16 cellular contexts compared by ENCODE assay signal in the genomic region with DNA sequence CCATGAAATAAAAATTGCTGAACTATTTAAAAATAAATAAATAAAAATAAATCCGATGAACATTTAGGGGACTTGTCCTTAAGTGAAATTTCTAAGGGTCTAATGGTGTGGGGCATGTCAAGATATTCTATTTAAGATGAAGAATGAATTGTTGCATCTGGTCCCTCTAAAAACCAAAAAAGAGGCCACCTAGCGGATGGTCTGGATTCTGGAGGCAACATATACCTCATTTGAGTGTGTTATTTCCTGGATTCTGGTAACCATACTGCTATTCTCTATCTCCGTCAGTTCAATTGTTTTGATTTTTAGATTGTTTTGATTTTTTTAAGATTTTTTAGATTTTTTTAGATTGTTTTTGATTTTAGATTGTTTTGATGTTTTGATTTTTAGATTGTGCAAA. TPM values are rescaled to one million over a fixed set of nuclear protein-coding genes. Genes with fewer than 3 reads are reported as not detected.
DNase-seq lines count a peak whose midpoint lies in the region; ATAC-seq and TF ChIP-seq lines count a peak whose summit lies in the region.
"Had no signal": no experiment of that assay in that cellular context is flagged by ENCODE, and none has a peak within 500 bp of the region (broad histone marks: within the 10 kb centered on the region; RNA-seq: fewer than 3 reads in every experiment).

No MANE protein-coding gene starts in this region.

- no peak overlapping the region for H3K4ac ChIP-seq in H9 (ENCODE audit: low read depth, low read length)

- no peak overlapping the region for H3K27ac Mint-ChIP-seq in H9
- H3K27ac Mint-ChIP-seq: activated CD4-positive, alpha-beta memory T cell treated with anti-CD3 and anti-CD28 coated beads for 36 hours; activated naive CD4-positive, alpha-beta T cell treated with anti-CD3 and anti-CD28 coated beads, Interleukin-2, amount 10 ng/mL, durations not matched to agents 7 days and 5 days; T-helper 1 cell treated with Interleukin-12 subunit alpha and Interleukin-12 subunit beta and Interleukin-4 antibody, amounts not matched to agents 30 μg/mL and 1 μg/mL, for 36 hours had no signal

- H2BK120ac ChIP-seq in H9 (ENCODE audit: low read depth, low read length, poor library complexity, severe bottlenecking), result no peak overlapping the region

- H3K79me2 ChIP-seq in H9 (ENCODE audit: insufficient read depth, low read length), result no peaks in the 10 kb centered on the region
- no peaks in the 10 kb centered on the region for H3K79me2 ChIP-seq in PC-3 (ENCODE audit: low read length)

- H3K27ac ChIP-seq in H9 (ENCODE audit: insufficient read length, low read depth, low read length), result no peak overlapping the region
- no peak overlapping the region for H3K27ac ChIP-seq in PC-3 (ENCODE audit: low read length)
- no peak overlapping the region for H3K27ac ChIP-seq in foreskin keratinocyte
- H3K27ac ChIP-seq: gastrocnemius medialis, spleen had no signal

- H3K9ac ChIP-seq in H9 (ENCODE audit: extremely low read depth, insufficient read length, low read length) (no peak overlapping the region), PC-3 (ENCODE audit: low read length) (no peak overlapping the region)

- H3K9me2 ChIP-seq in PC-3 (replicated peaks; ENCODE audit: low read length), result no peaks in the 10 kb centered on the region

- H4K20me1 ChIP-seq in H9 (ENCODE audit: control insufficient read depth, insufficient read depth, insufficient read length) (no peaks in the 10 kb centered on the region), PC-3 (ENCODE audit: low read length) (no peaks in the 10 kb centered on the region)

- H3K23ac ChIP-seq in H9 (ENCODE audit: insufficient read length, low read depth, low read length), result no peak overlapping the region

- H3K4me2 ChIP-seq in H9 (ENCODE audit: insufficient read depth, insufficient read length, low read length) (no peak overlapping the region), PC-3 (ENCODE audit: low read length) (no peak overlapping the region)

- no peaks in the 10 kb centered on the region for H3K27me3 ChIP-seq in GM06990 (replicated peaks; ENCODE audit: control insufficient read depth, insufficient read depth, low read length)
- H3K27me3 ChIP-seq in H9 (ENCODE audit: insufficient read depth, low read length), result no peaks in the 10 kb centered on the region
- no peaks in the 10 kb centered on the region for H3K27me3 ChIP-seq in PC-3 (ENCODE audit: low read length)
- H3K27me3 ChIP-seq in foreskin keratinocyte, result no peaks in the 10 kb centered on the region
- H3K27me3 ChIP-seq: gastrocnemius medialis had no signal

- no peak overlapping the region for H3K56ac ChIP-seq in H9 (ENCODE audit: insufficient read length, low read depth, low read length)

- WGBS in H9 (ENCODE audit: extremely low coverage, insufficient read length, low lambda C conversion rate), result no CpG with 5 or more reads among the region's 3 CpGs

- H3K79me1 ChIP-seq in H9 (ENCODE audit: insufficient read depth, low read depth, low read length, poor library complexity, severe bottlenecking), result no peaks in the 10 kb centered on the region

- intact Hi-C loops in PC-3 (cut with micrococcal nuclease), result loop anchor here (5.0 kb wide), 1 partner anchor 212 kb away; no protein-coding TSS in a partner anchor

- H2BK20ac ChIP-seq in H9 (ENCODE audit: low read depth, low read length, poor library complexity, severe bottlenecking), result no peak overlapping the region

- H3T11ph ChIP-seq in H9 (ENCODE audit: low read length), result no peak overlapping the region

- H3K4me3 ChIP-seq in GM06990 (replicated peaks; ENCODE audit: low read depth, low read length), result no peak overlapping the region
- no peak overlapping the region for H3K4me3 ChIP-seq in PC-3 (ENCODE audit: low read length)
- H3K4me3 ChIP-seq: gastrocnemius medialis, spleen had no signal

- H3K18ac ChIP-seq in H9 (ENCODE audit: insufficient read length, low read depth, low read length), result no peak overlapping the region

- no peaks in the 10 kb centered on the region for H3F3A ChIP-seq in PC-3 (ENCODE audit: low read length, unreplicated experiment)

- no peaks in the 10 kb centered on the region for H3K23me2 ChIP-seq in H9 (ENCODE audit: insufficient read length, low read depth, low read length, poor library complexity, severe bottlenecking)

- H3K36me3 ChIP-seq in GM06990 (ENCODE audit: control insufficient read depth, insufficient read depth, low read length), result no peaks in the 10 kb centered on the region
- H3K36me3 ChIP-seq in PC-3 (ENCODE audit: low read depth, low read length), result no peaks in the 10 kb centered on the region
- H3K36me3 ChIP-seq: gastrocnemius medialis, spleen had no signal

- POLR2A ChIA-PET in PC-3 (lab: Charles Lee; ENCODE audit: unreplicated experiment), result no interaction called here

- no TSS peak for BruUV-seq in PC-3 (replicated peaks; lab: Mats Ljungman, UMichigan)

- H2BK12ac ChIP-seq in H9 (ENCODE audit: insufficient read length, low read depth, low read length), result no peak overlapping the region

- H4K91ac ChIP-seq in H9 (ENCODE audit: insufficient read length, low read depth, low read length), result no peak overlapping the region

- no peak overlapping the region for H2AK5ac ChIP-seq in H9 (ENCODE audit: insufficient read length, low read length)

- H3K27me3 Mint-ChIP-seq in H9 (ENCODE audit: low read depth), result no peaks in the 10 kb centered on the region; the same call in 1 of the 2 replicates
- H3K27me3 Mint-ChIP-seq: activated CD4-positive, alpha-beta memory T cell treated with anti-CD3 and anti-CD28 coated beads for 36 hours; activated naive CD4-positive, alpha-beta T cell treated with anti-CD3 and anti-CD28 coated beads, Interleukin-2, amount 10 ng/mL, durations not matched to agents 7 days and 5 days had no signal

- ATAC-seq in PC-3 (no peak), foreskin keratinocyte (no peak), HG03460 (IDR thresholded peaks at IDR 0.05; ENCODE audit: unreplicated experiment) (no peak)
- ATAC-seq: gastrocnemius medialis, left lobe of liver had no signal

- H3K4me1 ChIP-seq in H9 (ENCODE audit: insufficient read depth, low read length) (no peaks in the 10 kb centered on the region), PC-3 (ENCODE audit: insufficient read depth, low read length) (peaks cover 13% of the 10 kb centered on the region), foreskin keratinocyte (no peaks in the 10 kb centered on the region)
- H3K4me1 ChIP-seq: gastrocnemius medialis, spleen had no signal

- TF ChIP-seq CTCF in GM06990 (IDR thresholded peaks at IDR 0.05; ENCODE audit: insufficient read depth, low read length, poor library complexity, severe bottlenecking) (peak; percentile 54), H9 (conservative IDR thresholded peaks at IDR 0.05) (peak; percentile 71), PC-3 (conservative IDR thresholded peaks at IDR 0.05; ENCODE audit: low read depth, low read length) (peak; percentile 54), foreskin keratinocyte (conservative IDR thresholded peaks at IDR 0.05) (peak; percentile 6)

- H4K5ac ChIP-seq in H9 (ENCODE audit: insufficient read length, low read depth, low read length), result no peak overlapping the region

- H3K4me1 Mint-ChIP-seq in H9, result no peaks in the 10 kb centered on the region
- H3K4me1 Mint-ChIP-seq: activated naive CD4-positive, alpha-beta T cell treated with anti-CD3 and anti-CD28 coated beads, Interleukin-2, amount 10 ng/mL, durations not matched to agents 7 days and 5 days had no signal

- H2AFZ ChIP-seq in H9 (ENCODE audit: low read length), result no peak overlapping the region
- H2AFZ ChIP-seq in PC-3 (ENCODE audit: low read length), result no peak overlapping the region

- no peak overlapping the region for H3K4me3 Mint-ChIP-seq in H9
- H3K4me3 Mint-ChIP-seq: activated CD4-positive, alpha-beta memory T cell treated with anti-CD3 and anti-CD28 coated beads for 36 hours; activated naive CD4-positive, alpha-beta T cell treated with anti-CD3 and anti-CD28 coated beads, Interleukin-2, amount 10 ng/mL, durations not matched to agents 7 days and 5 days; T-helper 1 cell treated with Interleukin-12 subunit alpha and Interleukin-12 subunit beta and Interleukin-4 antibody, amounts not matched to agents 30 μg/mL and 1 μg/mL, for 36 hours had no signal

- H3K9me3 Mint-ChIP-seq in H9, result peaks cover 0 to 2% of the 10 kb centered on the region in 2 experiments; a peak in 3 of 5 replicates
- H3K9me3 Mint-ChIP-seq: activated CD4-positive, alpha-beta memory T cell treated with anti-CD3 and anti-CD28 coated beads for 36 hours; activated naive CD4-positive, alpha-beta T cell treated with anti-CD3 and anti-CD28 coated beads, Interleukin-2, amount 10 ng/mL, durations not matched to agents 7 days and 5 days; T-helper 1 cell treated with Interleukin-12 subunit alpha and Interleukin-12 subunit beta and Interleukin-4 antibody, amounts not matched to agents 30 μg/mL and 1 μg/mL, for 36 hours had no signal

- no peak overlapping the region for H3K14ac ChIP-seq in H9 (ENCODE audit: insufficient read depth, low read length)

- H3K36me3 Mint-ChIP-seq in H9 (ENCODE audit: insufficient read depth in 1 of 3, low read depth in 3 of 3), result no peaks in the 10 kb centered on the region
- H3K36me3 Mint-ChIP-seq: activated CD4-positive, alpha-beta memory T cell treated with anti-CD3 and anti-CD28 coated beads for 36 hours; activated naive CD4-positive, alpha-beta T cell treated with anti-CD3 and anti-CD28 coated beads, Interleukin-2, amount 10 ng/mL, durations not matched to agents 7 days and 5 days had no signal

- H2BK5ac ChIP-seq in H9 (ENCODE audit: insufficient read length, low read length), result no peak overlapping the region

- H3K9me3 ChIP-seq in H9 (ENCODE audit: control insufficient read depth, low read depth, low read length), result no peaks in the 10 kb centered on the region
- H3K9me3 ChIP-seq in PC-3 (ENCODE audit: low read length), result no peaks in the 10 kb centered on the region
- H3K9me3 ChIP-seq: gastrocnemius medialis, spleen had no signal

- no peak overlapping the region for H2BK15ac ChIP-seq in H9 (ENCODE audit: low read depth, low read length)

- H4K8ac ChIP-seq in H9 (replicated peaks; ENCODE audit: insufficient read length, low read depth, low read length), result no peak overlapping the region

- DNase-seq in GM06990 (ENCODE audit: extremely low read depth, insufficient read length) (no peak), H9 (no peak), PC-3 (peak; percentile 30), foreskin keratinocyte (no peak), HuH-7 (ENCODE audit: low spot score) (no peak), NCI-H1105 (lab: John Stamatoyannopoulos, UW) (no peak), NCI-H446 (lab: John Stamatoyannopoulos, UW) (no peak)
- DNase-seq: activated CD4-positive, alpha-beta memory T cell treated with anti-CD3 and anti-CD28 coated beads for 36 hours; activated naive CD4-positive, alpha-beta T cell treated with anti-CD3 and anti-CD28 coated beads, Interleukin-2, amount 10 ng/mL, durations not matched to agents 7 days and 5 days; cortex of kidney; gastrocnemius medialis; NCI-H446 treated with DMSO at 0.1 percent for 48 hours; spleen had no signal

- CTCF ChIA-PET in PC-3 (lab: Charles Lee), result no interaction called here

RNA-seq across cellular contexts. Expression of a gene that starts 28.3 kb away (rescaled TPM):
- total RNA-seq in H9 (2021) (not detected in 2 replicates), PC-3 (2014; rRNA removed) (not detected in 2 replicates), foreskin keratinocyte (not detected in 2 replicates)
- polyA plus RNA-seq in foreskin keratinocyte, result not detected in 2 replicates
- total RNA-seq: activated CD4-positive, alpha-beta memory T cell treated with anti-CD3 and anti-CD28 coated beads for 36 hours; gastrocnemius medialis; left lobe of liver; spleen had no signal
- polyA plus RNA-seq: spleen had no signal

Comparison
In these comparisons a context has a peak if more than half of its experiments do, and no peak if none do; other contexts are left out.
1. CTCF ChIP-seq: peak in every context shown above with its lines; median percentile 71 in H9; 54 in GM06990; 54 in PC-3; 6 in foreskin keratinocyte.